In genomic region chr11:289145-289705, GRCh38 we compare ENCODE assay signal across 8 cellular contexts. TPM values are rescaled to one million over a fixed set of nuclear protein-coding genes. Genes with fewer than 3 reads are reported as not detected.
DNase-seq lines count a peak whose midpoint lies in the region; ATAC-seq and TF ChIP-seq lines count a peak whose summit lies in the region.

No MANE protein-coding gene starts in this region.

- H3K4me1 Mint-ChIP-seq in activated naive CD8-positive, alpha-beta T cell treated with anti-CD3 and anti-CD28 coated beads, Interleukin-2, amount 10 ng/mL, durations not matched to agents 7 days and 5 days: peaks cover 35% of the 10 kb centered on the region

- peak overlapping the region; percentile 77 for H3K4me3 ChIP-seq in lower lobe of right lung

- intact Hi-C loops in lower lobe of right lung (cut with DNase I): no loop called here

- peak overlapping the region; percentile 93 for H3K4me3 Mint-ChIP-seq in activated naive CD8-positive, alpha-beta T cell treated with anti-CD3 and anti-CD28 coated beads, Interleukin-2, amount 10 ng/mL, durations not matched to agents 7 days and 5 days

- TF ChIP-seq CTCF in lower lobe of right lung (IDR thresholded peaks at IDR 0.05): no peak

- H3K36me3 Mint-ChIP-seq in activated naive CD8-positive, alpha-beta T cell treated with anti-CD3 and anti-CD28 coated beads, Interleukin-2, amount 10 ng/mL, durations not matched to agents 7 days and 5 days: peaks cover 48% of the 10 kb centered on the region

- no peaks in the 10 kb centered on the region for H3K9me3 Mint-ChIP-seq in activated naive CD8-positive, alpha-beta T cell treated with anti-CD3 and anti-CD28 coated beads, Interleukin-2, amount 10 ng/mL, durations not matched to agents 7 days and 5 days

- POLR2A ChIA-PET in activated naive CD8-positive, alpha-beta T cell treated with anti-CD3 and anti-CD28 coated beads, Interleukin-2, amount 10 ng/mL, durations not matched to agents 7 days and 5 days (lab: Charles Lee): interaction anchor here (0.8 to 16.3 kb wide), 13 partner anchors 9 to 159 kb away, joined by 3 to 336 read pairs (median 43); partner anchors contain the start of genes BET1L, IFITM1, IFITM5 and NLRP6

- H3K36me3 ChIP-seq in lower lobe of right lung: peaks cover 19% of the 10 kb centered on the region

- H3K9me3 ChIP-seq in lower lobe of right lung: no peaks in the 10 kb centered on the region

- H3K4me1 ChIP-seq in lower lobe of right lung: peaks cover 21% of the 10 kb centered on the region

- ATAC-seq in HG03025 (IDR thresholded peaks at IDR 0.05; ENCODE audit: low FRiP score, unreplicated experiment): peak; percentile 3
- peak; percentile 0 for ATAC-seq in activated naive CD8-positive, alpha-beta T cell treated with anti-CD3 and anti-CD28 coated beads, Interleukin-2, amount 10 ng/mL, durations not matched to agents 7 days and 5 days (ENCODE audit: low read depth)
- peak in 1 of 2 donors; percentile 18 for ATAC-seq in lower lobe of right lung
- no peak for ATAC-seq in GM21619 (IDR thresholded peaks at IDR 0.05; ENCODE audit: unreplicated experiment)

- peaks cover 6% of the 10 kb centered on the region for H3K27me3 ChIP-seq in lower lobe of right lung (ENCODE audit: low read depth)

- H3K27ac ChIP-seq in lower lobe of right lung: peak overlapping the region; percentile 62

- DNase-seq in A172 (ENCODE audit: low spot score) (peak; percentile 34), lower lobe of right lung (no peak), MV-4-11 (lab: John Stamatoyannopoulos, UW) (no peak), NCI-H1092 (lab: John Stamatoyannopoulos, UW) (no peak), NCI-H146 treated with DMSO at 0.1 percent for 48 hours (lab: John Stamatoyannopoulos, UW; ENCODE audit: unreplicated experiment) (no peak)
- peak; percentile 65 for DNase-seq in activated naive CD8-positive, alpha-beta T cell treated with anti-CD3 and anti-CD28 coated beads, Interleukin-2, amount 10 ng/mL, durations not matched to agents 7 days and 5 days

- no peaks in the 10 kb centered on the region for H3K27me3 Mint-ChIP-seq in activated naive CD8-positive, alpha-beta T cell treated with anti-CD3 and anti-CD28 coated beads, Interleukin-2, amount 10 ng/mL, durations not matched to agents 7 days and 5 days

- peak overlapping the region; percentile 95 for H3K27ac Mint-ChIP-seq in activated naive CD8-positive, alpha-beta T cell treated with anti-CD3 and anti-CD28 coated beads, Interleukin-2, amount 10 ng/mL, durations not matched to agents 7 days and 5 days

RNA-seq across cellular contexts. Expression of gene PGGHG, which starts 0.3 kb away (rescaled TPM):
- total RNA-seq in A172 (2014; rRNA removed; shearing (Covaris generic)): 13.0 and 14.2 TPM in 2 replicates
- 100 to 1,000 TPM; 641 to 664 TPM for total RNA-seq in activated naive CD8-positive, alpha-beta T cell treated with anti-CD3 and anti-CD28 coated beads, Interleukin-2, amount 10 ng/mL, durations not matched to agents 7 days and 5 days
- 163 TPM for total RNA-seq in lower lobe of right lung

RNA-seq across cellular contexts. Expression of gene IFITM5, which starts 10.1 kb away (rescaled TPM):
- not detected in 2 replicates for total RNA-seq in A172 (2014; rRNA removed; shearing (Covaris generic))
- total RNA-seq in activated naive CD8-positive, alpha-beta T cell treated with anti-CD3 and anti-CD28 coated beads, Interleukin-2, amount 10 ng/mL, durations not matched to agents 7 days and 5 days: not detected
- not detected for total RNA-seq in lower lobe of right lung

RNA-seq across cellular contexts. Expression of gene NLRP6, which starts 11.0 kb away (rescaled TPM):
- not detected in 2 replicates for total RNA-seq in A172 (2014; rRNA removed; shearing (Covaris generic))
- 10 to 100 TPM; 32.1 to 34.0 TPM for total RNA-seq in activated naive CD8-positive, alpha-beta T cell treated with anti-CD3 and anti-CD28 coated beads, Interleukin-2, amount 10 ng/mL, durations not matched to agents 7 days and 5 days
- 1.3 TPM for total RNA-seq in lower lobe of right lung

RNA-seq across cellular contexts. Expression of gene IFITM2, which starts 18.4 kb away (rescaled TPM):
- total RNA-seq in A172 (2014; rRNA removed; shearing (Covaris generic)): 17.6 and 22.6 TPM in 2 replicates
- total RNA-seq in activated naive CD8-positive, alpha-beta T cell treated with anti-CD3 and anti-CD28 coated beads, Interleukin-2, amount 10 ng/mL, durations not matched to agents 7 days and 5 days: 1,000 to 10,000 TPM; 1,890 to 1,949 TPM
- total RNA-seq in lower lobe of right lung: 607 TPM

RNA-seq across cellular contexts. Expression of gene IFITM1, which starts 24.6 kb away (rescaled TPM):
- total RNA-seq in A172 (2014; rRNA removed; shearing (Covaris generic)): 3.1 and 4.5 TPM in 2 replicates
- total RNA-seq in activated naive CD8-positive, alpha-beta T cell treated with anti-CD3 and anti-CD28 coated beads, Interleukin-2, amount 10 ng/mL, durations not matched to agents 7 days and 5 days: 1,000 to 10,000 TPM; 1,182 to 1,374 TPM
- 128 TPM for total RNA-seq in lower lobe of right lung

Comparison
In these comparisons a context has a peak if more than half of its experiments do, and no peak if none do; other contexts are left out.
1. DNase-seq: peak in A172 (single experiment) and activated naive CD8-positive, alpha-beta T cell treated with anti-CD3 and anti-CD28 coated beads, Interleukin-2, amount 10 ng/mL, durations not matched to agents 7 days and 5 days (single experiment); none in lower lobe of right lung (single experiment), MV-4-11 (single experiment), NCI-H1092 (single experiment) and NCI-H146 treated with DMSO at 0.1 percent for 48 hours (single experiment).
2. RNA of gene PGGHG, which starts 0.3 kb away (total RNA-seq): 641 to 664 TPM in activated naive CD8-positive, alpha-beta T cell treated with anti-CD3 and anti-CD28 coated beads, Interleukin-2, amount 10 ng/mL, durations not matched to agents 7 days and 5 days and 163 TPM in lower lobe of right lung (single experiment); 13.0 to 14.2 TPM in A172; every median in the first group is over 10 times any median in the second.
3. RNA of gene NLRP6, which starts 11.0 kb away (total RNA-seq): 32.1 to 34.0 TPM in activated naive CD8-positive, alpha-beta T cell treated with anti-CD3 and anti-CD28 coated beads, Interleukin-2, amount 10 ng/mL, durations not matched to agents 7 days and 5 days; 1.3 TPM in lower lobe of right lung (single experiment) and not detected in A172; every median in the first group is over 10 times any median in the second.